Comparison of ENCODE assay signal across 10 cellular contexts in genomic region chr15:52220896-52221660, GRCh38. TPM values are rescaled to one million over a fixed set of nuclear protein-coding genes. Genes with fewer than 3 reads are reported as not detected.
DNase-seq lines count a peak whose midpoint lies in the region; ATAC-seq and TF ChIP-seq lines count a peak whose summit lies in the region.
"Had no signal": no experiment of that assay in that cellular context is flagged by ENCODE, and none has a peak within 500 bp of the region (broad histone marks: within the 10 kb centered on the region; RNA-seq: fewer than 3 reads in every experiment).

No MANE protein-coding gene starts in this region.

- H3K36me3 ChIP-seq in SJCRH30, result no peaks in the 10 kb centered on the region

- H3K27ac ChIP-seq in dorsolateral prefrontal cortex, result no peak overlapping the region
- no peak overlapping the region for H3K27ac ChIP-seq in SJCRH30

- H3K4me1 Mint-ChIP-seq in memory B cell, result peaks cover 46% of the 10 kb centered on the region

- H3K4me3 ChIP-seq in dorsolateral prefrontal cortex (no peak overlapping the region), SJCRH30 (no peak overlapping the region)

- no peaks in the 10 kb centered on the region for H3K9me3 Mint-ChIP-seq in memory B cell

- H3K27me3 Mint-ChIP-seq in memory B cell, result no peaks in the 10 kb centered on the region

- intact Hi-C loops in dorsolateral prefrontal cortex (cut with DNase I), result no loop called here

- peak; percentile 8 for DNase-seq in MV-4-11 (lab: John Stamatoyannopoulos, UW)
- DNase-seq in memory B cell (ENCODE audit: low spot score in 2 of 2), result no peak
- no peak for DNase-seq in NCI-H82 treated with DMSO at 0.1 percent for 48 hours (lab: John Stamatoyannopoulos, UW; ENCODE audit: unreplicated experiment)
- DNase-seq in glomerular visceral epithelial cell (ENCODE audit: extremely low spot score), result no peak
- DNase-seq in dorsolateral prefrontal cortex, result no peak
- DNase-seq in SJCRH30, result no peak
- DNase-seq: DMS79; stimulated activated CD4-positive, alpha-beta T cell treated with anti-CD3 and anti-CD28 coated beads, Interleukin-15, amount 100 ng/mL, for 24 hours had no signal

- peak; percentile 39 for ATAC-seq in GM18498 (IDR thresholded peaks at IDR 0.05; ENCODE audit: unreplicated experiment)
- ATAC-seq in GM21360 (IDR thresholded peaks at IDR 0.05; ENCODE audit: unreplicated experiment), result peak; percentile 3
- peak; percentile 36 for ATAC-seq in memory B cell (ENCODE audit: low read depth)

- H3K9me3 ChIP-seq in SJCRH30 (replicated peaks), result no peaks in the 10 kb centered on the region

- TF ChIP-seq CTCF in dorsolateral prefrontal cortex (IDR thresholded peaks at IDR 0.05 in 54 of 56, conservative IDR thresholded peaks at IDR 0.05 in 2 of 56; ENCODE audit: low read depth in 1 of 56, partially characterized antibody in 56 of 56), result no peak

- peak overlapping the region; percentile 88 for H3K4me3 Mint-ChIP-seq in memory B cell

- peak overlapping the region; percentile 96 for H3K27ac Mint-ChIP-seq in memory B cell

- peaks cover 7% of the 10 kb centered on the region for H3K36me3 Mint-ChIP-seq in memory B cell

- H3K27me3 ChIP-seq in dorsolateral prefrontal cortex, result no peaks in the 10 kb centered on the region
- no peaks in the 10 kb centered on the region for H3K27me3 ChIP-seq in SJCRH30

- H3K4me1 ChIP-seq in SJCRH30, result no peaks in the 10 kb centered on the region

RNA-seq across cellular contexts. Expression of gene GNB5, which starts 29.9 kb away (rescaled TPM):
- total RNA-seq in dorsolateral prefrontal cortex, result 100 to 1,000 TPM in 69 of 120 experiments, 10 to 100 TPM in 51; 35.2 to 150 (median 106) TPM
- total RNA-seq in SJCRH30 (2014; rRNA removed; shearing (Covaris generic)), result 38.3 and 38.9 TPM in 2 replicates
